Comparison of ENCODE assay signal across 1 cellular context in the genomic region with DNA sequence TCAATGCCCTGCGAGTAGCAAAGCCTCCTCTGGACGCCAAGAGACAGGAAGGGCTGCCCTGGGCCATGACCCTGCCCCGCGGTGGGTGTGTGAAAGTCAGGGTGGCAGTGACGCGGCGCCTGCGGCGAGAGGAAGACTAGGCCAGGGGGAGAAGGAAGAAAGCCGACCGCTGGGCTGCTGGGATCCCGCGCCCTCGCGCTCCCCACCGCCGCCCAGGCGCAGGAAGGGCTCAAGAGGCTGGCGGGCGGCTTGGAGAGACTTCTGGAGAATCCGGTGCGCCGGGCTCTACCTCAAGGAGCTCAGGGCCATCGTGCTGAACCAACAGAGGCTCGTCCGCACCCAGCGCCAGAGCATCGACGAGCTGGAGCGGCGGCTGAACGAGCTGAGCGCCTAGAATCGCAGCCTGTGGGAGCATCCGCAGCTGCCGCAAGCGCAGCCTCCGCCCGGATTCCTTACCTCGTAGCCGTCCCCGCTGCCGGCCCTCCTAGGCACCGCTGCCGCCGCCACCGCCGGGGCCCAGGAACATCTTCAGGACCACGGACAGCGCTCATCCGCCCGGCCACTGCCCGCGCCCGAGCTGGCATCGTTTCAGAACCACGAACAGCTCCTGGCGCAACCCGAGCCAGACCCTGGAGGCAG.
TF ChIP-seq lines count a peak whose summit lies in the region.

No MANE protein-coding gene starts in this region.

TF ChIP-seq in HepG2, 621 proteins besides CTCF, POLR2A, EP300 and RAD21 (continued from another document and continues in another):
- TF ChIP-seq, protein P1, sequence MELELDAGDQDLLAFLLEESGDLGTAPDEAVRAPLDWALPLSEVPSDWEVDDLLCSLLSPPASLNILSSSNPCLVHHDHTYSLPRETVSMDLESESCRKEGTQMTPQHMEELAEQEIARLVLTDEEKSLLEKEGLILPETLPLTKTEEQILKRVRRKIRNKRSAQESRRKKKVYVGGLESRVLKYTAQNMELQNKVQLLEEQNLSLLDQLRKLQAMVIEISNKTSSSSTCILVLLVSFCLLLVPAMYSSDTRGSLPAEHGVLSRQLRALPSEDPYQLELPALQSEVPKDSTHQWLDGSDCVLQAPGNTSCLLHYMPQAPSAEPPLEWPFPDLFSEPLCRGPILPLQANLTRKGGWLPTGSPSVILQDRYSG (CRISPR knock-in tag; IDR thresholded peaks at IDR 0.05), result peak; percentile 99
- TF ChIP-seq KDM2A (CRISPR knock-in tag; IDR thresholded peaks at IDR 0.05; ENCODE audit: borderline replicate concordance, low read depth) (peak; percentile 95), ZNF207 (IDR thresholded peaks at IDR 0.05; ENCODE audit: borderline replicate concordance) (no peak), ZNF12 (CRISPR knock-in tag; IDR thresholded peaks at IDR 0.05) (peak; percentile 92), FOXA1 (IDR thresholded peaks at IDR 0.05) (no peak), FOXA1 (CRISPR knock-in tag; IDR thresholded peaks at IDR 0.05) (0 out of 2 replicates have a peak, but pooled peaks have one; percentile 19), E2F5 (CRISPR knock-in tag; conservative IDR thresholded peaks at IDR 0.05) (peak; percentile 92), TFDP1 (CRISPR knock-in tag; IDR thresholded peaks at IDR 0.05; ENCODE audit: borderline replicate concordance) (peak; percentile 47; the same call in 1 of the 2 replicates), NR0B2 (CRISPR knock-in tag; IDR thresholded peaks at IDR 0.05) (peak; percentile 97), CERS6 (CRISPR knock-in tag; IDR thresholded peaks at IDR 0.05) (peak; percentile 97), ZNF331 (CRISPR knock-in tag; IDR thresholded peaks at IDR 0.05) (peak; percentile 99), ZNF10 (CRISPR knock-in tag; IDR thresholded peaks at IDR 0.05; ENCODE audit: borderline replicate concordance, low read depth) (no peak), ZBTB4 (CRISPR knock-in tag; IDR thresholded peaks at IDR 0.05; ENCODE audit: borderline replicate concordance) (no peak), ZBTB1 (CRISPR knock-in tag; IDR thresholded peaks at IDR 0.05; ENCODE audit: borderline replicate concordance) (peak; percentile 96), SMARCC2 (IDR thresholded peaks at IDR 0.05) (no peak), KAT8 (CRISPR knock-in tag; IDR thresholded peaks at IDR 0.05) (peak; percentile 87), SP1 (IDR thresholded peaks at IDR 0.05) (no peak), SP1 (CRISPR knock-in tag; IDR thresholded peaks at IDR 0.05) (peak; percentile 47; the same call in 1 of the 2 replicates), ELK4 (CRISPR knock-in tag; IDR thresholded peaks at IDR 0.05; ENCODE audit: borderline replicate concordance) (peak; percentile 67; the same call in 1 of the 2 replicates), SALL1 (CRISPR knock-in tag; IDR thresholded peaks at IDR 0.05) (peak; percentile 99), DR1 (CRISPR knock-in tag; IDR thresholded peaks at IDR 0.05) (no peak), SMYD3 (CRISPR knock-in tag; IDR thresholded peaks at IDR 0.05) (peak; percentile 97; the same call in 1 of the 2 replicates), ZNF547 (CRISPR knock-in tag; IDR thresholded peaks at IDR 0.05) (peak; percentile 93), HDAC6 (IDR thresholded peaks at IDR 0.05; ENCODE audit: low read depth, low read length) (no peak), STAT5B (CRISPR knock-in tag; IDR thresholded peaks at IDR 0.05) (peak; percentile 99), LRRFIP1 (CRISPR knock-in tag; conservative IDR thresholded peaks at IDR 0.05) (peak; percentile 98), HNF4G (IDR thresholded peaks at IDR 0.05; ENCODE audit: borderline replicate concordance, low read depth, low read length) (no peak), HNF4G (CRISPR knock-in tag; IDR thresholded peaks at IDR 0.05; ENCODE audit: borderline replicate concordance, low read depth) (no peak), ZSCAN21 (CRISPR knock-in tag; IDR thresholded peaks at IDR 0.05; ENCODE audit: borderline replicate concordance) (peak; percentile 99), ZNF546 (CRISPR knock-in tag; conservative IDR thresholded peaks at IDR 0.05) (peak; percentile 98), ZSCAN25 (CRISPR knock-in tag; IDR thresholded peaks at IDR 0.05) (peak; percentile 90; the same call in 1 of the 2 replicates), FOXC1 (CRISPR knock-in tag; IDR thresholded peaks at IDR 0.05; ENCODE audit: borderline replicate concordance) (peak; percentile 95; the same call in 1 of the 2 replicates), HNRNPH1 (optimal IDR thresholded peaks at IDR 0.05; ENCODE audit: low read depth, low read length) (no peak), HDAC2 (CRISPR knock-in tag; IDR thresholded peaks at IDR 0.05) (peak; percentile 94), ETV5 (CRISPR knock-in tag; IDR thresholded peaks at IDR 0.05; ENCODE audit: borderline replicate concordance) (peak; percentile 76), ZMYM2 (CRISPR knock-in tag; IDR thresholded peaks at IDR 0.05) (no peak), JUNB (CRISPR knock-in tag; IDR thresholded peaks at IDR 0.05; ENCODE audit: borderline replicate concordance) (peak; percentile 88), AGO1 (IDR thresholded peaks at IDR 0.05; ENCODE audit: low read depth, low read length, poor library complexity, severe bottlenecking) (peak; percentile 45)
- TF ChIP-seq, protein P2, sequence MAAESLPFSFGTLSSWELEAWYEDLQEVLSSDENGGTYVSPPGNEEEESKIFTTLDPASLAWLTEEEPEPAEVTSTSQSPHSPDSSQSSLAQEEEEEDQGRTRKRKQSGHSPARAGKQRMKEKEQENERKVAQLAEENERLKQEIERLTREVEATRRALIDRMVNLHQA (CRISPR knock-in tag; IDR thresholded peaks at IDR 0.05), result 0 out of 2 replicates have a peak, but pooled peaks have one; percentile 70
- TF ChIP-seq, protein P3, sequence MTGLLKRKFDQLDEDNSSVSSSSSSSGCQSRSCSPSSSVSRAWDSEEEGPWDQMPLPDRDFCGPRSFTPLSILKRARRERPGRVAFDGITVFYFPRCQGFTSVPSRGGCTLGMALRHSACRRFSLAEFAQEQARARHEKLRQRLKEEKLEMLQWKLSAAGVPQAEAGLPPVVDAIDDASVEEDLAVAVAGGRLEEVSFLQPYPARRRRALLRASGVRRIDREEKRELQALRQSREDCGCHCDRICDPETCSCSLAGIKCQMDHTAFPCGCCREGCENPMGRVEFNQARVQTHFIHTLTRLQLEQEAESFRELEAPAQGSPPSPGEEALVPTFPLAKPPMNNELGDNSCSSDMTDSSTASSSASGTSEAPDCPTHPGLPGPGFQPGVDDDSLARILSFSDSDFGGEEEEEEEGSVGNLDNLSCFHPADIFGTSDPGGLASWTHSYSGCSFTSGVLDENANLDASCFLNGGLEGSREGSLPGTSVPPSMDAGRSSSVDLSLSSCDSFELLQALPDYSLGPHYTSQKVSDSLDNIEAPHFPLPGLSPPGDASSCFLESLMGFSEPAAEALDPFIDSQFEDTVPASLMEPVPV (CRISPR knock-in tag; IDR thresholded peaks at IDR 0.05), result peak; percentile 96
- TF ChIP-seq, protein P4, sequence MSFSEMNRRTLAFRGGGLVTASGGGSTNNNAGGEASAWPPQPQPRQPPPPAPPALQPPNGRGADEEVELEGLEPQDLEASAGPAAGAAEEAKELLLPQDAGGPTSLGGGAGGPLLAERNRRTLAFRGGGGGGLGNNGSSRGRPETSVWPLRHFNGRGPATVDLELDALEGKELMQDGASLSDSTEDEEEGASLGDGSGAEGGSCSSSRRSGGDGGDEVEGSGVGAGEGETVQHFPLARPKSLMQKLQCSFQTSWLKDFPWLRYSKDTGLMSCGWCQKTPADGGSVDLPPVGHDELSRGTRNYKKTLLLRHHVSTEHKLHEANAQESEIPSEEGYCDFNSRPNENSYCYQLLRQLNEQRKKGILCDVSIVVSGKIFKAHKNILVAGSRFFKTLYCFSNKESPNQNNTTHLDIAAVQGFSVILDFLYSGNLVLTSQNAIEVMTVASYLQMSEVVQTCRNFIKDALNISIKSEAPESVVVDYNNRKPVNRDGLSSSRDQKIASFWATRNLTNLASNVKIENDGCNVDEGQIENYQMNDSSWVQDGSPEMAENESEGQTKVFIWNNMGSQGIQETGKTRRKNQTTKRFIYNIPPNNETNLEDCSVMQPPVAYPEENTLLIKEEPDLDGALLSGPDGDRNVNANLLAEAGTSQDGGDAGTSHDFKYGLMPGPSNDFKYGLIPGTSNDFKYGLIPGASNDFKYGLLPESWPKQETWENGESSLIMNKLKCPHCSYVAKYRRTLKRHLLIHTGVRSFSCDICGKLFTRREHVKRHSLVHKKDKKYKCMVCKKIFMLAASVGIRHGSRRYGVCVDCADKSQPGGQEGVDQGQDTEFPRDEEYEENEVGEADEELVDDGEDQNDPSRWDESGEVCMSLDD (CRISPR knock-in tag; IDR thresholded peaks at IDR 0.05; ENCODE audit: borderline replicate concordance), result peak; percentile 94
